In the genomic region with DNA sequence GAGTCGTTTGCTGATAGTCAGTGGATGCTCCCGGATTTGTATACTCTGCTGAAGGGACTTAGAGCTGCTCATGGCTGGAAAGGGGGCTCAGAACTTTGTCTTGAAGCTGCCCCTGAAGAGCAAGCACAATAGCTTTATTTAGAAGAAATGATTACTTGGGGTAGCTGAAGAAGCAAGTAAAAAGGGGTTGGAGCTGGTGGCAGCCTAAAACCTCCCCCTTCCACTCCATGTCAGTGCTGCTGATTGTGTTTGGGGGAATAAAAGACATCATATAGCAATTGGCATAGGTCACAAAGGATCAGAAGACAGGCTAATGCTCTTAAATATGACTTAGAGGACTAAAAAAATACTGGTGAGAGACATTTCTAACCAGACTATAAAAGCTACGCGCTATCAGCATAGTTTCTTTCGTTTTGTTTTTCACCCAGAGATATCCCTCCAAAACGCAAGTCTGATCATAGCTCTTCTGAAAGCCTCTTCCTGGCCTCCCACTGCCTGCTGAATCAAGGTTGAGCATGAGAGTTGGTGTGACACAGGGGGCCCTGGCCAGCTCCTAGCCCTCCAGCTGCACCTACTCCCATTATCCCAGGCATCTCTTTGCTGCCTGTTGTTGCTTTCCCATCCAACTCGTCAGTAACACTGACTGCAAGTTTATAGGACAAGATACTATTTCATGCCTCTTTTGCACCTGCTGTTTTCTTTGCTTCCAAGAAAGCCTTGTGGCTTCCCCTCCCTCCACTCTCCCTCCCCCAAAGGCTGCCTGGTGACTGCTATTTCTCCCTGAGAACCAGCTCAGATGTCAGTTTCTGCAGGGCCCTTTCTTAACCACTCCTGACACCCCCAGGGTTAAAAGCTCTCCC, we compare ENCODE assay signal across 12 cellular contexts. TPM values are rescaled to one million over a fixed set of nuclear protein-coding genes. Genes with fewer than 3 reads are reported as not detected.
DNase-seq lines count a peak whose midpoint lies in the region; ATAC-seq and TF ChIP-seq lines count a peak whose summit lies in the region.
"Had no signal": no experiment of that assay in that cellular context is flagged by ENCODE, and none has a peak within 500 bp of the region (broad histone marks: within the 10 kb centered on the region; RNA-seq: fewer than 3 reads in every experiment).

No MANE protein-coding gene starts in this region.

- H3K4me3 ChIP-seq in H7 (ENCODE audit: insufficient read depth, low read depth, low read length) (no peak overlapping the region), NB4 (ENCODE audit: low read depth, low read length) (no peak overlapping the region), parathyroid adenoma (ENCODE audit: low read depth, low read length) (no peak overlapping the region)
- H3K4me3 ChIP-seq: cardiac muscle cell, thoracic aorta had no signal

- no peak overlapping the region for H3K4me2 ChIP-seq in parathyroid adenoma (ENCODE audit: low read length)

- no peak for TF ChIP-seq CTCF in NB4 (IDR thresholded peaks at IDR 0.05; ENCODE audit: low read depth, low read length)
- no peak for TF ChIP-seq CTCF in parathyroid adenoma (IDR thresholded peaks at IDR 0.05)

- DNase-seq in H7 = peak; percentile 38
- DNase-seq in NB4 (ENCODE audit: low read depth) = peak; percentile 52
- DNase-seq in activated naive CD8-positive, alpha-beta T cell treated with anti-CD3 and anti-CD28 coated beads, Interleukin-2, amount 50 U/mL, for 24 hours = peak; percentile 10
- DNase-seq in stimulated activated CD4-positive, alpha-beta T cell treated with anti-CD3 and anti-CD28 coated beads, Interleukin-4, amount 100 ng/mL, for 1 hour = no peak
- no peak for DNase-seq in stimulated activated CD4-positive, alpha-beta T cell treated with anti-CD3 and anti-CD28 coated beads, Interleukin-1b, Interleukin-23, amount 100 ng/mL, for 48 hours
- DNase-seq: activated CD4-positive, CD25-positive, alpha-beta regulatory T cell treated with anti-CD3 and anti-CD28 coated beads, Interleukin-2, amount 50 U/mL, for 72 hours; foreskin keratinocyte had no signal

- H3K4me3 Mint-ChIP-seq in activated naive CD8-positive, alpha-beta T cell treated with anti-CD3 and anti-CD28 coated beads, Interleukin-2, amount 50 U/mL, for 24 hours = peak overlapping the region; percentile 70

- H3K27ac ChIP-seq in parathyroid adenoma = peak overlapping the region; percentile 29
- H3K27ac ChIP-seq: cardiac muscle cell, foreskin keratinocyte, RWPE1, thoracic aorta had no signal

- ATAC-seq in activated naive CD8-positive, alpha-beta T cell treated with anti-CD3 and anti-CD28 coated beads, Interleukin-2, amount 50 U/mL, for 24 hours = peak; percentile 56
- no peak for ATAC-seq in GM18907 (IDR thresholded peaks at IDR 0.05; ENCODE audit: unreplicated experiment)
- ATAC-seq: foreskin keratinocyte had no signal

- peaks cover 24% of the 10 kb centered on the region for H3K9me3 Mint-ChIP-seq in activated naive CD8-positive, alpha-beta T cell treated with anti-CD3 and anti-CD28 coated beads, Interleukin-2, amount 50 U/mL, for 24 hours

- peaks cover 12% of the 10 kb centered on the region for H3K4me1 ChIP-seq in parathyroid adenoma

- H3K79me2 ChIP-seq in parathyroid adenoma = no peaks in the 10 kb centered on the region

- H3K27ac Mint-ChIP-seq in activated naive CD8-positive, alpha-beta T cell treated with anti-CD3 and anti-CD28 coated beads, Interleukin-2, amount 50 U/mL, for 24 hours = peak overlapping the region; percentile 64

- no peaks in the 10 kb centered on the region for H3K9me3 ChIP-seq in parathyroid adenoma (ENCODE audit: control insufficient read depth, low read length)
- H3K9me3 ChIP-seq: thoracic aorta had no signal

- no peaks in the 10 kb centered on the region for H3K36me3 ChIP-seq in H7 (replicated peaks; ENCODE audit: control insufficient read depth, insufficient read depth, low read length)
- H3K36me3 ChIP-seq in parathyroid adenoma (ENCODE audit: control insufficient read depth, insufficient read depth, low read length) = no peaks in the 10 kb centered on the region
- H3K36me3 ChIP-seq: cardiac muscle cell, thoracic aorta had no signal

- no peaks in the 10 kb centered on the region for H3K27me3 Mint-ChIP-seq in activated naive CD8-positive, alpha-beta T cell treated with anti-CD3 and anti-CD28 coated beads, Interleukin-2, amount 50 U/mL, for 24 hours

- TF ChIP-seq POLR2A in NB4 (IDR thresholded peaks at IDR 0.05; ENCODE audit: extremely low read depth, insufficient read length) = no peak

- H2AFZ ChIP-seq in parathyroid adenoma = peak overlapping the region; percentile 80

- H3K27me3 ChIP-seq in H7 (ENCODE audit: control insufficient read depth, insufficient read depth, low read length) (no peaks in the 10 kb centered on the region), parathyroid adenoma (ENCODE audit: control insufficient read depth, insufficient read depth, low read length) (no peaks in the 10 kb centered on the region)
- H3K27me3 ChIP-seq: cardiac muscle cell, foreskin keratinocyte had no signal

- H3K4me1 Mint-ChIP-seq in activated naive CD8-positive, alpha-beta T cell treated with anti-CD3 and anti-CD28 coated beads, Interleukin-2, amount 50 U/mL, for 24 hours = peaks cover 30% of the 10 kb centered on the region

- no peak overlapping the region for H3K9ac ChIP-seq in parathyroid adenoma

- H3K36me3 Mint-ChIP-seq in activated naive CD8-positive, alpha-beta T cell treated with anti-CD3 and anti-CD28 coated beads, Interleukin-2, amount 50 U/mL, for 24 hours (ENCODE audit: low read depth) = peaks cover 6% of the 10 kb centered on the region

RNA-seq across cellular contexts. Expression of gene SGK1, which starts 33.9 kb away (rescaled TPM):
- 12.7 and 12.8 TPM in 2 replicates for total RNA-seq in H7 (2014; rRNA removed; shearing (Covaris generic))

Comparison
In these comparisons a context has a peak if more than half of its experiments do, and no peak if none do; other contexts are left out.
1. DNase-seq: peak in H7 (single experiment), NB4 (single experiment) and activated naive CD8-positive, alpha-beta T cell treated with anti-CD3 and anti-CD28 coated beads, Interleukin-2, amount 50 U/mL, for 24 hours (single experiment); none in stimulated activated CD4-positive, alpha-beta T cell treated with anti-CD3 and anti-CD28 coated beads, Interleukin-4, amount 100 ng/mL, for 1 hour (single experiment) and stimulated activated CD4-positive, alpha-beta T cell treated with anti-CD3 and anti-CD28 coated beads, Interleukin-1b, Interleukin-23, amount 100 ng/mL, for 48 hours (single experiment).